In the genomic region with DNA sequence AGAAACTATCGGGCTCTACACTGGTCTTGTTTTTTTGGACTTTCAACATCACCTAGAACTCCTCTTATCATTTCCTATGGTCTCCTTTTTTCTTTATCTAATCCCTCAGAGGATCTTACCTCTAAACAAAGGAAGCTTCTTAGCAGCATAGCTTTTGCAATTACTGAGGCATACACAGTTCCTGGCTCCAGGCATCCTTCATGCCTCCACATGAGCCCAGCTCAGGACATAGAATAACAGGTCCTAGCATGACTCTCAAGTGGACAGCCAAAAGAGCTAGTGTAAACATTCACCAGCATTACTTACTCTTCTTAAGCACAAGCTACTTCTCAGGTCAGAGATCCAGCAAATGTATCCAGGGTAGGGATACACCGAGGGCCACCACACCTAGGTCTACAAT, we compare ENCODE assay signal across 20 cellular contexts. TPM values are rescaled to one million over a fixed set of nuclear protein-coding genes. Genes with fewer than 3 reads are reported as not detected.
A peak's percentile ranks its signal among the peaks of the same experiment; 100 is the strongest.
DNase-seq lines count a peak whose midpoint lies in the region; ATAC-seq, FAIRE-seq and TF ChIP-seq lines count a peak whose summit lies in the region.
"Had no signal": no experiment of that assay in that cellular context is flagged by ENCODE, and none has a peak within 500 bp of the region (broad histone marks: within the 10 kb centered on the region; RNA-seq: fewer than 3 reads in every experiment).

No MANE protein-coding gene starts in this region.

- no peak overlapping the region for H3K9ac ChIP-seq in mesenchymal stem cell (ENCODE audit: low read length)
- H3K9ac ChIP-seq: GM23248 had no signal

- POLR2A ChIA-PET in RWPE1 (lab: Yijun Ruan, JAX; ENCODE audit: low non-redundant PET): interaction anchor here (0.5 kb wide), 1 partner anchor 210 kb away, joined by 5 read pairs; no protein-coding TSS in a partner anchor

- H3K4me1 ChIP-seq in foreskin keratinocyte (peaks cover 11% of the 10 kb centered on the region), mesenchymal stem cell (ENCODE audit: control insufficient read depth, insufficient read depth, low read depth, low read length) (no peaks in the 10 kb centered on the region)
- H3K4me1 ChIP-seq: A549, BE2C, Caco-2 had no signal

- H3K4ac ChIP-seq in mesenchymal stem cell (ENCODE audit: low read depth in 1 of 2, low read length in 2 of 2): no peak overlapping the region

- H3K79me1 ChIP-seq in mesenchymal stem cell (replicated peaks; ENCODE audit: low read length, poor library complexity, severe bottlenecking): no peaks in the 10 kb centered on the region

- no peaks in the 10 kb centered on the region for H3K36me3 ChIP-seq in bronchial epithelial cell (ENCODE audit: control insufficient read depth, insufficient read depth, low read length)
- H3K36me3 ChIP-seq in mesenchymal stem cell (ENCODE audit: control insufficient read depth in 1 of 2, insufficient read depth in 2 of 2, low read depth in 1 of 2, low read length in 2 of 2): peaks cover 0 to 13% of the 10 kb centered on the region in 2 experiments
- H3K36me3 ChIP-seq: BE2C had no signal

- WGBS in mesenchymal stem cell: 100% methylated on average over 1 of the region's 2 CpGs

- CTCF ChIA-PET in RWPE1 (lab: Yijun Ruan, JAX): no interaction called here

- H4K8ac ChIP-seq in mesenchymal stem cell (ENCODE audit: low read length): no peak overlapping the region

- ATAC-seq in foreskin keratinocyte: peak; percentile 62
- ATAC-seq: A549, GM12878, HCT116 had no signal

- H2BK5ac ChIP-seq in mesenchymal stem cell (ENCODE audit: low read depth, low read length, poor library complexity, severe bottlenecking): no peak overlapping the region

- H4K91ac ChIP-seq in mesenchymal stem cell (ENCODE audit: low read length): no peak overlapping the region

- no peak overlapping the region for H2AK5ac ChIP-seq in mesenchymal stem cell (ENCODE audit: low read length, severe bottlenecking)

- no peak overlapping the region for H3K4me3 ChIP-seq in bronchial epithelial cell (ENCODE audit: low read depth, low read length)
- H3K4me3 ChIP-seq in mesenchymal stem cell (ENCODE audit: insufficient read depth in 1 of 2, low read depth in 1 of 2, low read length in 2 of 2): no peak overlapping the region
- H3K4me3 ChIP-seq: A549, GM12878, GM23248 had no signal

- no peak overlapping the region for H3K27ac ChIP-seq in RWPE1
- H3K27ac ChIP-seq in foreskin keratinocyte: peak overlapping the region; percentile 3
- H3K27ac ChIP-seq in mesenchymal stem cell (ENCODE audit: low read length, poor library complexity, severe bottlenecking): no peak overlapping the region
- H3K27ac ChIP-seq: A549, C4-2B, GM23248 had no signal

- no peak overlapping the region for H3K23ac ChIP-seq in mesenchymal stem cell (ENCODE audit: low read length in 2 of 2)

- H3K9me3 ChIP-seq in mesenchymal stem cell (ENCODE audit: control insufficient read depth, low read length): peaks cover 4% of the 10 kb centered on the region
- H3K9me3 ChIP-seq: A549, BE2C, Caco-2 had no signal

- TF ChIP-seq CTCF in RWPE1 (conservative IDR thresholded peaks at IDR 0.05; ENCODE audit: low read depth) (no peak), bronchial epithelial cell (IDR thresholded peaks at IDR 0.05; ENCODE audit: insufficient read depth, low read length, severe bottlenecking) (no peak), foreskin keratinocyte (conservative IDR thresholded peaks at IDR 0.05) (no peak)

- no peak overlapping the region for H3K18ac ChIP-seq in mesenchymal stem cell (ENCODE audit: low read depth in 1 of 2, low read length in 2 of 2)

- H2BK15ac ChIP-seq in mesenchymal stem cell (ENCODE audit: low read depth, poor library complexity, severe bottlenecking): no peak overlapping the region

- H2BK120ac ChIP-seq in mesenchymal stem cell (ENCODE audit: low read depth, low read length): no peak overlapping the region

- FAIRE-seq in HTR-8/SVneo (lab: Jason Lieb, UNC): peak; percentile 62
- FAIRE-seq in bronchial epithelial cell (lab: Jason Lieb, UNC): peak; percentile 95
- FAIRE-seq: A549, GM12878, GM18507, H54 had no signal

- H2BK12ac ChIP-seq in mesenchymal stem cell (ENCODE audit: low read length in 2 of 2): no peak overlapping the region

- DNase-seq in HTR-8/SVneo (ENCODE audit: insufficient read length, low spot score) (no peak), RWPE1 (ENCODE audit: low spot score) (peak; percentile 44), bronchial epithelial cell (ENCODE audit: low read depth) (peak; percentile 99), foreskin keratinocyte (peak; percentile 75 to 88), mesenchymal stem cell (no peak), anterior cingulate cortex (lab: John Stamatoyannopoulos, UW) (no peak)
- DNase-seq in activated T-cell treated with anti-CD3 and anti-CD28 coated beads, Interleukin-2, amount 50 U/mL, for 1 hour: no peak
- no peak for DNase-seq in stimulated activated naive CD4-positive, alpha-beta T cell (lab: John Stamatoyannopoulos, UW)
- DNase-seq: BE2C; Caco-2; CD8-positive, alpha-beta memory T cell; DMS79; GM23248 had no signal

- no peak overlapping the region for H2AFZ ChIP-seq in mesenchymal stem cell (ENCODE audit: low read depth, low read length)
- H2AFZ ChIP-seq: GM23248 had no signal

- H3K27me3 ChIP-seq in bronchial epithelial cell (ENCODE audit: control insufficient read depth, insufficient read depth, low read length): no peaks in the 10 kb centered on the region
- no peaks in the 10 kb centered on the region for H3K27me3 ChIP-seq in foreskin keratinocyte
- no peaks in the 10 kb centered on the region for H3K27me3 ChIP-seq in mesenchymal stem cell (ENCODE audit: control insufficient read depth in 1 of 2, insufficient read depth in 1 of 2, low read length in 2 of 2)
- H3K27me3 ChIP-seq: BE2C had no signal

- no peak overlapping the region for H3K4me2 ChIP-seq in mesenchymal stem cell (ENCODE audit: low read length, poor library complexity, severe bottlenecking)
- H3K4me2 ChIP-seq: A549 had no signal

- no peak overlapping the region for H3K14ac ChIP-seq in mesenchymal stem cell (ENCODE audit: low read length in 2 of 2)

RNA-seq across cellular contexts. Expression of gene CFAP300, which starts 17.1 kb away (rescaled TPM):
- 4.7 and 8.7 TPM in 2 replicates for total RNA-seq in bronchial epithelial cell
- total RNA-seq in foreskin keratinocyte: 3.1 and 3.5 TPM in 2 replicates
- polyA plus RNA-seq in foreskin keratinocyte: 3.1 and 3.7 TPM in 2 replicates
- 1.9 TPM for polyA plus RNA-seq in mesenchymal stem cell (2013, experiment 1 of 2)
- polyA plus RNA-seq in mesenchymal stem cell (2013, experiment 2 of 2): 2.2 TPM
- total RNA-seq: CD8-positive, alpha-beta memory T cell; G401; GM12878 had no signal
- polyA plus RNA-seq: CD8-positive, alpha-beta memory T cell; GM12878 had no signal

RNA-seq across cellular contexts. Expression of gene YAP1, which starts 45.9 kb away (rescaled TPM):
- 151 and 152 TPM in 2 replicates for total RNA-seq in bronchial epithelial cell
- total RNA-seq in foreskin keratinocyte: 130 and 146 TPM in 2 replicates
- polyA plus RNA-seq in foreskin keratinocyte: 29.6 and 36.0 TPM in 2 replicates
- polyA plus RNA-seq in mesenchymal stem cell (2013, experiment 1 of 2): 85.8 TPM
- polyA plus RNA-seq in mesenchymal stem cell (2013, experiment 2 of 2): 87.1 TPM

Comparison
In these comparisons a context has a peak if more than half of its experiments do, and no peak if none do; other contexts are left out.
1. DNase-seq: peak in RWPE1 (single experiment), bronchial epithelial cell (single experiment) and foreskin keratinocyte (2 of 2); none in HTR-8/SVneo (single experiment), activated T-cell treated with anti-CD3 and anti-CD28 coated beads, Interleukin-2, amount 50 U/mL, for 1 hour (single experiment), mesenchymal stem cell (single experiment), anterior cingulate cortex (0 of 58) and stimulated activated naive CD4-positive, alpha-beta T cell (0 of 6).